Comparison of ENCODE assay signal across 1 cellular context in genomic region chr16:10262377-10263132, GRCh38.
TF ChIP-seq lines count a peak whose summit lies in the region.

No MANE protein-coding gene starts in this region.

TF ChIP-seq in K562, 482 proteins besides CTCF, POLR2A, EP300 and RAD21 (continued from another document):
- TF ChIP-seq, protein P1, sequence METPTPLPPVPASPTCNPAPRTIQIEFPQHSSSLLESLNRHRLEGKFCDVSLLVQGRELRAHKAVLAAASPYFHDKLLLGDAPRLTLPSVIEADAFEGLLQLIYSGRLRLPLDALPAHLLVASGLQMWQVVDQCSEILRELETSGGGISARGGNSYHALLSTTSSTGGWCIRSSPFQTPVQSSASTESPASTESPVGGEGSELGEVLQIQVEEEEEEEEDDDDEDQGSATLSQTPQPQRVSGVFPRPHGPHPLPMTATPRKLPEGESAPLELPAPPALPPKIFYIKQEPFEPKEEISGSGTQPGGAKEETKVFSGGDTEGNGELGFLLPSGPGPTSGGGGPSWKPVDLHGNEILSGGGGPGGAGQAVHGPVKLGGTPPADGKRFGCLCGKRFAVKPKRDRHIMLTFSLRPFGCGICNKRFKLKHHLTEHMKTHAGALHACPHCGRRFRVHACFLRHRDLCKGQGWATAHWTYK (CRISPR knock-in tag; IDR thresholded peaks at IDR 0.05) = no peak
- TF ChIP-seq NFYB (IDR thresholded peaks at IDR 0.05; ENCODE audit: extremely low read depth, insufficient read length) (no peak), HLTF (IDR thresholded peaks at IDR 0.05) (no peak), ZNF780A (CRISPR knock-in tag; IDR thresholded peaks at IDR 0.05) (no peak), ZNF79 (CRISPR knock-in tag; IDR thresholded peaks at IDR 0.05; ENCODE audit: low read depth) (no peak), LEF1 (IDR thresholded peaks at IDR 0.05) (no peak), TCF3 (CRISPR knock-in tag; IDR thresholded peaks at IDR 0.05) (no peak), HNRNPUL1 (IDR thresholded peaks at IDR 0.05; ENCODE audit: low read length) (no peak), ZNF561 (CRISPR knock-in tag; conservative IDR thresholded peaks at IDR 0.05) (no peak)
